16 cellular contexts compared by ENCODE assay signal in the genomic region with DNA sequence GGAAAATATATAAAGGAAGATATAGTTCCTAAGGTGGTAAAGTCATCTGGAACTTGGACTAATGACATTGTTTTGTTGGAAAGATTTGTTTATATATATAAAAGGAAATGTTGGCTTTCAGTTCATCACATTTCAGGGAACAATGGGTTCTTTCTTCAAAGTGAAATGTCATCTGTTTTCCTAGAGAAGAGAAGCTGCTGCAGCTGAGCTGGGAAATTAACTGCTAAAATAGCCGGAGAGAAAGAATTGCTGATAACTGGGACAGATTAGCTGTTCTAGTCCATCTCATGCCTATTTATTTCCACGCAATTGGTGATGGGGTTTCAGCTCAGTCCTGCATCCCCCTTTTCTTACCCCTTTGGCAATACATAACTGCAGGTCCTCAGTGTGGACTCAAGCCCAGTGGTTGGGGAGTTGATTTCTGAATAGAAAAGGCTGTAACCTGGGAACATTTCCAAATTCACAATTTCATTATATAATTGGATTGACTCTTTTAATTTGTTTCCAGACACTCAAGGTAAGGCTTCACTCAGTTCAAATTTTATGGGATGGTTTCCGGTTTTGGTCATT.
"Had no signal": no experiment of that assay in that cellular context is flagged by ENCODE, and none has a peak within 500 bp of the region (broad histone marks: within the 10 kb centered on the region; RNA-seq: fewer than 3 reads in every experiment).

No MANE protein-coding gene starts in this region.

- H3K36me3 Mint-ChIP-seq: neural progenitor cell; stimulated activated effector memory CD8-positive, alpha-beta T cell treated with anti-CD3 and anti-CD28 coated beads, Interleukin-12 subunit alpha, Interleukin-12 subunit beta, amount 100 ng/mL, for 72 hours had no signal

- H3K27me3 ChIP-seq: ascending aorta, colonic mucosa, neural progenitor cell, ovary, tibial artery, uterus had no signal

- H3K4me3 Mint-ChIP-seq: activated naive CD4-positive, alpha-beta T cell treated with anti-CD3 and anti-CD28 coated beads for 36 hours; neural progenitor cell; stimulated activated effector memory CD8-positive, alpha-beta T cell treated with anti-CD3 and anti-CD28 coated beads, Interleukin-12 subunit alpha, Interleukin-12 subunit beta, amount 100 ng/mL, for 72 hours had no signal

- H3K27ac Mint-ChIP-seq: activated naive CD4-positive, alpha-beta T cell treated with anti-CD3 and anti-CD28 coated beads for 36 hours; activated T-helper 2 cell treated with anti-CD3 and anti-CD28 coated beads, Interferon-gamma antibody, Interleukin-2, Interleukin-4, amounts not matched to agents 10 μg/mL and 5 μg/mL and 100 μg/mL, durations not matched to agents 14 hours and 24 hours and 36 hours; neural progenitor cell; stimulated activated effector memory CD8-positive, alpha-beta T cell treated with anti-CD3 and anti-CD28 coated beads, Interleukin-12 subunit alpha, Interleukin-12 subunit beta, amount 100 ng/mL, for 72 hours had no signal

- H3K9me3 ChIP-seq: ascending aorta, colonic mucosa, ovary, tibial artery, uterus had no signal

- H3K4me1 ChIP-seq: ascending aorta, colonic mucosa, neural progenitor cell, tibial artery, uterus had no signal

- H3K4me3 ChIP-seq: ascending aorta, colonic mucosa, lung, neural progenitor cell, ovary, tibial artery, uterus had no signal

- H3K36me3 ChIP-seq: ascending aorta, colonic mucosa, neural progenitor cell, ovary, tibial artery, uterus had no signal

- H3K4me1 Mint-ChIP-seq: neural progenitor cell; stimulated activated effector memory CD8-positive, alpha-beta T cell treated with anti-CD3 and anti-CD28 coated beads, Interleukin-12 subunit alpha, Interleukin-12 subunit beta, amount 100 ng/mL, for 72 hours had no signal

- H3K27ac ChIP-seq: ascending aorta, colonic mucosa, neural progenitor cell, ovary, tibial artery, uterus had no signal

- ATAC-seq: stimulated activated effector memory CD8-positive, alpha-beta T cell treated with anti-CD3 and anti-CD28 coated beads, Interleukin-12 subunit alpha, Interleukin-12 subunit beta, amount 100 ng/mL, for 72 hours had no signal

- DNase-seq: activated CD4-positive, alpha-beta T cell treated with anti-CD3 and anti-CD28 coated beads for 1 hour; activated CD4-positive, alpha-beta T cell treated with anti-CD3 and anti-CD28 coated beads, Interleukin-2, amount 50 U/mL, for 48 hours; activated naive CD4-positive, alpha-beta T cell treated with anti-CD3 and anti-CD28 coated beads for 36 hours; activated T-cell treated with anti-CD3 and anti-CD28 coated beads, Interleukin-2, amount 50 U/mL, for 1 hour; colonic mucosa; effector CD8-positive, alpha-beta T cell; foreskin fibroblast; ovary; T-helper 9 cell; tibial artery; uterus had no signal
